1 cellular context compared by ENCODE assay signal in the genomic region with DNA sequence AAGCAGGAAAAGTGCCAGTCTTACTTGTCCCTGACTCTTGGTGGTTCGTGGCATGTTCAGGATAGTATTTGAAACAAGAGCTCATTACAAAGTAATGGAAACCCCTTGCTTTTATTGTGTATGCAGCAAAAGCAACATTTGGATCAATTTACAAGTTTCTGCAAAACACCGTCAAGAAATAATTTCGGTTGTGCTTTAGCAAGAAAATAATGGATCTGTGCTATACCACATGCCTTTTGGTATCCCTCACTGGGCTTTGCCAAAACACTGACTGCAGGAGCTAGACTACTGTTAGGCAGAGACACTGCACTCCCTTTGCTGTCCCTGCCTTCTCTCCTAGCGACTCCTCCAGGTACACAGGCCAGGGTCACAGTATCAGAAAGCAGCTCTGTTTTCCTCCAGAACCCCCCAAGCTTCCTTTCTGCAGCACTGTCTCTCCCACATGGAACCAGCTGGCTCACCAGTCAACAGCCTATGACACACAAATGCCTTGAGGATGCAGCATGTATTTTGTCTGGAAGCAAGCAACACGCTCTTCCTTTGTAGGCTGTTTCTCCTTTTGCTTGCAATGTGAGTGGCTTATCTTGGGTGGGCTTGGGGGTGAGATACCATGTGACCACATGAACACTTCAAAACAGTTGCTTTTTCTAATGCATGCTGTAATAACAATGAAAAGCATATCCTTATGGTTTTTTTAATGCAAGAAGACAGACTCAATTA.
TF ChIP-seq lines count a peak whose summit lies in the region.

No MANE protein-coding gene starts in this region.

TF ChIP-seq in HCT116, 20 proteins besides CTCF, POLR2A, EP300 and RAD21 (continued from another document):
- TF ChIP-seq, protein P1, sequence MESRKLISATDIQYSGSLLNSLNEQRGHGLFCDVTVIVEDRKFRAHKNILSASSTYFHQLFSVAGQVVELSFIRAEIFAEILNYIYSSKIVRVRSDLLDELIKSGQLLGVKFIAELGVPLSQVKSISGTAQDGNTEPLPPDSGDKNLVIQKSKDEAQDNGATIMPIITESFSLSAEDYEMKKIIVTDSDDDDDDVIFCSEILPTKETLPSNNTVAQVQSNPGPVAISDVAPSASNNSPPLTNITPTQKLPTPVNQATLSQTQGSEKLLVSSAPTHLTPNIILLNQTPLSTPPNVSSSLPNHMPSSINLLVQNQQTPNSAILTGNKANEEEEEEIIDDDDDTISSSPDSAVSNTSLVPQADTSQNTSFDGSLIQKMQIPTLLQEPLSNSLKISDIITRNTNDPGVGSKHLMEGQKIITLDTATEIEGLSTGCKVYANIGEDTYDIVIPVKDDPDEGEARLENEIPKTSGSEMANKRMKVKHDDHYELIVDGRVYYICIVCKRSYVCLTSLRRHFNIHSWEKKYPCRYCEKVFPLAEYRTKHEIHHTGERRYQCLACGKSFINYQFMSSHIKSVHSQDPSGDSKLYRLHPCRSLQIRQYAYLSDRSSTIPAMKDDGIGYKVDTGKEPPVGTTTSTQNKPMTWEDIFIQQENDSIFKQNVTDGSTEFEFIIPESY (IDR thresholded peaks at IDR 0.05; ENCODE audit: extremely low read depth, insufficient replicate concordance, low read length): no peak
- TF ChIP-seq SRF (IDR thresholded peaks at IDR 0.05; ENCODE audit: low read depth): no peak
- TF ChIP-seq EZH2phosphoT487 (IDR thresholded peaks at IDR 0.05; ENCODE audit: borderline replicate concordance): no peak
- no peak for TF ChIP-seq POLR2AphosphoS5 (IDR thresholded peaks at IDR 0.05; ENCODE audit: low read depth, low read length)
- no peak for TF ChIP-seq YY1 (IDR thresholded peaks at IDR 0.05; ENCODE audit: extremely low read depth, insufficient replicate concordance, low read depth, low read length)
- TF ChIP-seq ZFX (IDR thresholded peaks at IDR 0.05): no peak
